Comparison of ENCODE assay signal across 27 cellular contexts in genomic region chr10:97047327-97047726, GRCh38.
"Had no signal": no experiment of that assay in that cellular context is flagged by ENCODE, and none has a peak within 500 bp of the region (broad histone marks: within the 10 kb centered on the region; RNA-seq: fewer than 3 reads in every experiment).

No MANE protein-coding gene starts in this region.

- H3K9me3 ChIP-seq: MG63, Peyer's patch had no signal

- H3K4me2 ChIP-seq: PC-9 had no signal

- H3K4me3 ChIP-seq: MG63, PC-9, Peyer's patch, SJSA1, SK-N-MC had no signal

- H3K27me3 ChIP-seq: MG63, Peyer's patch had no signal

- H3K36me3 ChIP-seq: MG63, Peyer's patch, SJSA1 had no signal

- FAIRE-seq: HepG2 had no signal

- DNase-seq: IMR-90, Karpas-422, KG1, MG63, NCI-H1092, NCI-H1417 treated with DMSO at 0.1 percent for 48 hours, NCI-H146, NCI-H1694 treated with DMSO at 0.1 percent for 48 hours, NCI-H1930, NCI-H2081, NCI-H2107, NCI-H2171, NCI-H226, NCI-H510A, NCI-H524 treated with DMSO at 0.1 percent for 48 hours, NCI-H69, NCI-H774, OCI-M1, PC-9, Peyer's patch, Right ventricle myocardium superior, RPMI8226, SIG-M5, T-helper 1 cell had no signal

- H3K4me1 ChIP-seq: Peyer's patch, SJSA1 had no signal

- H3K27ac ChIP-seq: PC-9, Peyer's patch, SJSA1, SK-N-MC had no signal

- ATAC-seq: HepG2 had no signal

- H2AFZ ChIP-seq: PC-9 had no signal
